1 cellular context compared by ENCODE assay signal in genomic region chr4:39166177-39166576, GRCh38.
TF ChIP-seq lines count a peak whose summit lies in the region.

No MANE protein-coding gene starts in this region.

TF ChIP-seq in K562, 482 proteins besides CTCF, POLR2A, EP300 and RAD21 (continued from another document):
- TF ChIP-seq PRPF4 (IDR thresholded peaks at IDR 0.05; ENCODE audit: insufficient read depth, low read depth, low read length, poor library complexity, severe bottlenecking), result no peak
- TF ChIP-seq ARID4B (CRISPR knock-in tag; IDR thresholded peaks at IDR 0.05), result no peak
- TF ChIP-seq BRD4 (IDR thresholded peaks at IDR 0.05), result no peak
- no peak for TF ChIP-seq NKRF (IDR thresholded peaks at IDR 0.05; ENCODE audit: borderline replicate concordance)
- TF ChIP-seq CCAR2 (IDR thresholded peaks at IDR 0.05; ENCODE audit: low read depth, low read length), result no peak
- TF ChIP-seq SMARCE1 (IDR thresholded peaks at IDR 0.05), result no peak
- TF ChIP-seq MCM5 (IDR thresholded peaks at IDR 0.05; ENCODE audit: low read depth), result no peak
- TF ChIP-seq DDX20 (tag; IDR thresholded peaks at IDR 0.05; ENCODE audit: low read depth), result no peak
- no peak for TF ChIP-seq ZNF431 (CRISPR knock-in tag; IDR thresholded peaks at IDR 0.05)
- TF ChIP-seq ZNF76 (CRISPR knock-in tag; IDR thresholded peaks at IDR 0.05; ENCODE audit: borderline replicate concordance), result no peak
- no peak for TF ChIP-seq SRSF3 (IDR thresholded peaks at IDR 0.05; ENCODE audit: insufficient read depth, low read length)
- no peak for TF ChIP-seq RHOXF2B (CRISPR knock-in tag; conservative IDR thresholded peaks at IDR 0.05)
- TF ChIP-seq SRF (CRISPR knock-in tag; IDR thresholded peaks at IDR 0.05), result no peak
- no peak for TF ChIP-seq ZNF197 (CRISPR knock-in tag; IDR thresholded peaks at IDR 0.05; ENCODE audit: low read depth)
- TF ChIP-seq NR3C1 (CRISPR knock-in tag; IDR thresholded peaks at IDR 0.05), result no peak
- TF ChIP-seq KLF6 (CRISPR knock-in tag; IDR thresholded peaks at IDR 0.05; ENCODE audit: borderline replicate concordance), result no peak
- no peak for TF ChIP-seq SMC3 (conservative IDR thresholded peaks at IDR 0.05; ENCODE audit: insufficient read depth, low read depth, low read length)
- TF ChIP-seq RAD51 (IDR thresholded peaks at IDR 0.05; ENCODE audit: borderline replicate concordance, low read depth), result no peak
